12 cellular contexts compared by ENCODE assay signal in genomic region chr6:105178110-105178509, GRCh38. TPM values are rescaled to one million over a fixed set of nuclear protein-coding genes. Genes with fewer than 3 reads are reported as not detected.
DNase-seq lines count a peak whose midpoint lies in the region; ATAC-seq and TF ChIP-seq lines count a peak whose summit lies in the region.
"Had no signal": no experiment of that assay in that cellular context is flagged by ENCODE, and none has a peak within 500 bp of the region (broad histone marks: within the 10 kb centered on the region; RNA-seq: fewer than 3 reads in every experiment).

No MANE protein-coding gene starts in this region.

- peaks cover 4% of the 10 kb centered on the region for H3K4me1 Mint-ChIP-seq in neural crest cell
- peaks cover 6% of the 10 kb centered on the region for H3K4me1 Mint-ChIP-seq in stimulated activated naive CD8-positive, alpha-beta T cell treated with anti-CD3 and anti-CD28 coated beads, Interleukin-15, amount 100 ng/mL, for 72 hours
- peaks cover 9% of the 10 kb centered on the region for H3K4me1 Mint-ChIP-seq in activated T-helper 2 cell treated with anti-CD3 and anti-CD28 coated beads, Interferon-gamma antibody, Interleukin-2, Interleukin-4, amounts not matched to agents 10 μg/mL and 5 μg/mL and 100 μg/mL, durations not matched to agents 14 hours and 24 hours and 36 hours (ENCODE audit: low read depth)

- H3K27ac ChIP-seq in cingulate gyrus (ENCODE audit: low read depth, low read length): peak overlapping the region; percentile 47

- no peak overlapping the region for H3K27ac Mint-ChIP-seq in neural crest cell (ENCODE audit: unreplicated experiment)
- H3K27ac Mint-ChIP-seq in stimulated activated naive CD8-positive, alpha-beta T cell treated with anti-CD3 and anti-CD28 coated beads, Interleukin-15, amount 100 ng/mL, for 72 hours: no peak overlapping the region
- no peak overlapping the region for H3K27ac Mint-ChIP-seq in activated T-helper 2 cell treated with anti-CD3 and anti-CD28 coated beads, Interferon-gamma antibody, Interleukin-2, Interleukin-4, amounts not matched to agents 10 μg/mL and 5 μg/mL and 100 μg/mL, durations not matched to agents 14 hours and 24 hours and 36 hours

- intact Hi-C loops in activated T-helper 2 cell treated with anti-CD3 and anti-CD28 coated beads, Interferon-gamma antibody, Interleukin-2, Interleukin-4, amounts not matched to agents 10 μg/mL and 5 μg/mL and 100 μg/mL, durations not matched to agents 14 hours and 24 hours and 36 hours (cut with micrococcal nuclease): no loop called here

- no peak for ATAC-seq in stimulated activated naive CD8-positive, alpha-beta T cell treated with anti-CD3 and anti-CD28 coated beads, Interleukin-15, amount 100 ng/mL, for 72 hours
- ATAC-seq in GM21447 (IDR thresholded peaks at IDR 0.05; ENCODE audit: unreplicated experiment): no peak

- DNase-seq in Daoy (ENCODE audit: low read depth) (peak; percentile 61), NCI-H460 (ENCODE audit: extremely low read depth, low read depth) (peak; percentile 30), neural crest cell (ENCODE audit: low read depth, low spot score) (no peak)
- no peak for DNase-seq in stimulated activated naive CD8-positive, alpha-beta T cell treated with anti-CD3 and anti-CD28 coated beads, Interleukin-15, amount 100 ng/mL, for 72 hours
- DNase-seq in activated T-helper 2 cell treated with anti-CD3 and anti-CD28 coated beads, Interferon-gamma antibody, Interleukin-2, Interleukin-4, amounts not matched to agents 10 μg/mL and 5 μg/mL and 100 μg/mL, durations not matched to agents 14 hours and 24 hours and 36 hours (ENCODE audit: low spot score): no peak
- no peak for DNase-seq in stimulated activated naive CD4-positive, alpha-beta T cell treated with Interleukin-2 at 50 U/mL for 16 hours (lab: John Stamatoyannopoulos, UW)
- DNase-seq: activated CD4-positive, alpha-beta T cell treated with anti-CD3 and anti-CD28 coated beads for 48 hours; anterior cingulate cortex; DMS79; NCI-H1930 had no signal

- no peaks in the 10 kb centered on the region for H3K36me3 Mint-ChIP-seq in neural crest cell (ENCODE audit: low read depth)
- no peaks in the 10 kb centered on the region for H3K36me3 Mint-ChIP-seq in activated T-helper 2 cell treated with anti-CD3 and anti-CD28 coated beads, Interferon-gamma antibody, Interleukin-2, Interleukin-4, amounts not matched to agents 10 μg/mL and 5 μg/mL and 100 μg/mL, durations not matched to agents 14 hours and 24 hours and 36 hours (ENCODE audit: low read depth)

- peaks cover 46% of the 10 kb centered on the region for H3K27me3 Mint-ChIP-seq in neural crest cell (ENCODE audit: low read depth)
- H3K27me3 Mint-ChIP-seq in stimulated activated naive CD8-positive, alpha-beta T cell treated with anti-CD3 and anti-CD28 coated beads, Interleukin-15, amount 100 ng/mL, for 72 hours: peaks cover 65% of the 10 kb centered on the region
- H3K27me3 Mint-ChIP-seq in activated T-helper 2 cell treated with anti-CD3 and anti-CD28 coated beads, Interferon-gamma antibody, Interleukin-2, Interleukin-4, amounts not matched to agents 10 μg/mL and 5 μg/mL and 100 μg/mL, durations not matched to agents 14 hours and 24 hours and 36 hours (ENCODE audit: low read depth): peaks cover 56% of the 10 kb centered on the region

- peak overlapping the region; percentile 45 for H3K4me3 Mint-ChIP-seq in neural crest cell
- no peak overlapping the region for H3K4me3 Mint-ChIP-seq in stimulated activated naive CD8-positive, alpha-beta T cell treated with anti-CD3 and anti-CD28 coated beads, Interleukin-15, amount 100 ng/mL, for 72 hours
- H3K4me3 Mint-ChIP-seq in activated T-helper 2 cell treated with anti-CD3 and anti-CD28 coated beads, Interferon-gamma antibody, Interleukin-2, Interleukin-4, amounts not matched to agents 10 μg/mL and 5 μg/mL and 100 μg/mL, durations not matched to agents 14 hours and 24 hours and 36 hours (ENCODE audit: low read depth): no peak overlapping the region

- TF ChIP-seq CTCF in neural crest cell (conservative IDR thresholded peaks at IDR 0.05): no peak

- H3K9me3 Mint-ChIP-seq in neural crest cell: no peaks in the 10 kb centered on the region
- H3K9me3 Mint-ChIP-seq in stimulated activated naive CD8-positive, alpha-beta T cell treated with anti-CD3 and anti-CD28 coated beads, Interleukin-15, amount 100 ng/mL, for 72 hours: no peaks in the 10 kb centered on the region
- H3K9me3 Mint-ChIP-seq in activated T-helper 2 cell treated with anti-CD3 and anti-CD28 coated beads, Interferon-gamma antibody, Interleukin-2, Interleukin-4, amounts not matched to agents 10 μg/mL and 5 μg/mL and 100 μg/mL, durations not matched to agents 14 hours and 24 hours and 36 hours: no peaks in the 10 kb centered on the region

RNA-seq across cellular contexts. Expression of gene POPDC3, which starts 1.7 kb away (rescaled TPM):
- total RNA-seq in Daoy (2014; rRNA removed; shearing (Covaris generic)): 26.3 and 33.3 TPM in 2 replicates
- 44.7 and 45.1 TPM in 2 replicates for total RNA-seq in NCI-H460 (2014; rRNA removed; shearing (Covaris generic))
- polyA plus RNA-seq in NCI-H460 (2014; cell fraction: nucleus; rRNA removed): 26.3 and 38.7 TPM in 2 replicates
- 0.77 and 0.86 TPM in 2 replicates for total RNA-seq in neural crest cell
- total RNA-seq in activated T-helper 2 cell treated with anti-CD3 and anti-CD28 coated beads, Interferon-gamma antibody, Interleukin-2, Interleukin-4, amounts not matched to agents 10 μg/mL and 5 μg/mL and 100 μg/mL, durations not matched to agents 14 hours and 24 hours and 36 hours: not detected in 2 replicates

Comparison
In these comparisons a context has a peak if more than half of its experiments do, and no peak if none do; other contexts are left out.
1. DNase-seq: peak in Daoy (single experiment) and NCI-H460 (single experiment); none in neural crest cell (single experiment), stimulated activated naive CD8-positive, alpha-beta T cell treated with anti-CD3 and anti-CD28 coated beads, Interleukin-15, amount 100 ng/mL, for 72 hours (0 of 2), activated T-helper 2 cell treated with anti-CD3 and anti-CD28 coated beads, Interferon-gamma antibody, Interleukin-2, Interleukin-4, amounts not matched to agents 10 μg/mL and 5 μg/mL and 100 μg/mL, durations not matched to agents 14 hours and 24 hours and 36 hours (single experiment) and stimulated activated naive CD4-positive, alpha-beta T cell treated with Interleukin-2 at 50 U/mL for 16 hours (single experiment).
2. RNA of gene POPDC3, which starts 1.7 kb away (total RNA-seq): 44.7 to 45.1 TPM in NCI-H460 and 26.3 to 33.3 TPM in Daoy; 0.77 to 0.86 TPM in neural crest cell and not detected in activated T-helper 2 cell treated with anti-CD3 and anti-CD28 coated beads, Interferon-gamma antibody, Interleukin-2, Interleukin-4, amounts not matched to agents 10 μg/mL and 5 μg/mL and 100 μg/mL, durations not matched to agents 14 hours and 24 hours and 36 hours; every median in the first group is over 10 times any median in the second.